26 cellular contexts compared by ENCODE assay signal in the genomic region with DNA sequence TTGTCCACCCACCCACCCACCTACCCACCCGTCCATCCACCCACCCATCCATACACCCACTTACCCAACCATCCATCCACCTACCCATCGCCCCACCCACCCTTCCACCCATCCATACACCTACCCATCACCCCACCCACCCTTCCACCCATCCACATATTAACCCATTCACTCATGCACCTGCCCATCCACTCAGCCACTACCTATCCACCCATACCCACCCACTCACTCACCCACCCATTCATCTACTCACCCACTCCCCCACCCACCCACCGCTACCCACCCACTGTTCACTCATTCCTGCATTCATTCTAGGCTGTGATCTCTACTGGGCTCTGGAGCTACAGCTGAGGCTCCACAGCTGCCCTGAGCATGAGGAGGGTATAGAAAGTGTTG.
"Had no signal": no experiment of that assay in that cellular context is flagged by ENCODE, and none has a peak within 500 bp of the region (broad histone marks: within the 10 kb centered on the region; RNA-seq: fewer than 3 reads in every experiment).

No MANE protein-coding gene starts in this region.

- H3K4me3 Mint-ChIP-seq: activated CD4-positive, alpha-beta memory T cell treated with anti-CD3 and anti-CD28 coated beads for 36 hours; activated CD4-positive, alpha-beta T cell treated with anti-CD3 and anti-CD28 coated beads for 36 hours; activated CD4-positive, alpha-beta T cell treated with anti-CD3 and anti-CD28 coated beads, Interleukin-2, amount 10 ng/mL, durations not matched to agents 24 days and 14 days; activated CD8-positive, alpha-beta T cell treated with anti-CD3 and anti-CD28 coated beads, Interleukin-2, amount 10 ng/mL, durations not matched to agents 7 days and 5 days; activated naive CD4-positive, alpha-beta T cell treated with anti-CD3 and anti-CD28 coated beads for 36 hours; activated naive CD4-positive, alpha-beta T cell treated with anti-CD3 and anti-CD28 coated beads, Interleukin-2, amount 50 U/mL, for 24 hours; activated naive CD8-positive, alpha-beta T cell treated with anti-CD3 and anti-CD28 coated beads for 36 hours; activated naive CD8-positive, alpha-beta T cell treated with anti-CD3 and anti-CD28 coated beads, Interleukin-2, amount 50 U/mL, for 24 hours; activated T-cell treated with anti-CD3 and anti-CD28 coated beads, Interleukin-2, amount 50 U/mL, for 4 hours; activated T-helper 17 cell treated with anti-CD3 and anti-CD28 coated beads, Interleukin-2, amount 50 U/mL, for 72 hours; dendritic cell treated with granulocyte-macrophage colony-stimulating factor and Interleukin-4, amounts not matched to agents 40 ng/mL and 50 ng/mL, for 4 days had no signal

- H3K27ac ChIP-seq: adrenal gland, body of pancreas, coronary artery, epithelial cell of prostate, gastroesophageal sphincter had no signal

- H3K27me3 ChIP-seq: adrenal gland, dorsolateral prefrontal cortex, gastroesophageal sphincter had no signal

- DNase-seq: activated CD4-positive, alpha-beta memory T cell treated with anti-CD3 and anti-CD28 coated beads for 36 hours; activated CD4-positive, alpha-beta T cell treated with anti-CD3 and anti-CD28 coated beads for 36 hours; activated CD4-positive, alpha-beta T cell treated with anti-CD3 and anti-CD28 coated beads, Interleukin-2, amount 10 ng/mL, durations not matched to agents 24 days and 14 days; activated CD4-positive, CD25-positive, alpha-beta regulatory T cell; activated CD4-positive, CD25-positive, alpha-beta regulatory T cell treated with anti-CD3 and anti-CD28 coated beads, Interleukin-2, amount 50 U/mL, for 72 hours; activated CD8-positive, alpha-beta T cell treated with anti-CD3 and anti-CD28 coated beads, Interleukin-2, amount 10 ng/mL, durations not matched to agents 7 days and 5 days; activated effector memory CD4-positive, alpha-beta T cell treated with Interleukin-2 at 50 U/mL for 16 hours; activated naive CD4-positive, alpha-beta T cell treated with anti-CD3 and anti-CD28 coated beads for 36 hours; activated naive CD8-positive, alpha-beta T cell treated with anti-CD3 and anti-CD28 coated beads for 36 hours; activated naive CD8-positive, alpha-beta T cell treated with anti-CD3 and anti-CD28 coated beads, Interleukin-2, amount 50 U/mL, for 24 hours; activated T-cell treated with anti-CD3 and anti-CD28 coated beads, Interleukin-2, amount 50 U/mL, for 4 hours; adrenal gland; body of pancreas; caudate nucleus; cerebellar nuclear complex; effector memory CD4-positive, alpha-beta T cell; esophagus squamous epithelium; foreskin melanocyte; T-helper 2 cell had no signal

- H3K4me1 Mint-ChIP-seq: activated T-helper 17 cell treated with anti-CD3 and anti-CD28 coated beads, Interleukin-2, amount 50 U/mL, for 72 hours had no signal

- H3K27ac Mint-ChIP-seq: activated CD4-positive, alpha-beta memory T cell treated with anti-CD3 and anti-CD28 coated beads for 36 hours; activated CD4-positive, alpha-beta T cell treated with anti-CD3 and anti-CD28 coated beads for 36 hours; activated CD4-positive, alpha-beta T cell treated with anti-CD3 and anti-CD28 coated beads, Interleukin-2, amount 10 ng/mL, durations not matched to agents 24 days and 14 days; activated CD8-positive, alpha-beta T cell treated with anti-CD3 and anti-CD28 coated beads, Interleukin-2, amount 10 ng/mL, durations not matched to agents 7 days and 5 days; activated naive CD4-positive, alpha-beta T cell treated with anti-CD3 and anti-CD28 coated beads for 36 hours; activated naive CD4-positive, alpha-beta T cell treated with anti-CD3 and anti-CD28 coated beads, Interleukin-2, amount 50 U/mL, for 24 hours; activated naive CD8-positive, alpha-beta T cell treated with anti-CD3 and anti-CD28 coated beads for 36 hours; activated naive CD8-positive, alpha-beta T cell treated with anti-CD3 and anti-CD28 coated beads, Interleukin-2, amount 50 U/mL, for 24 hours; activated T-helper 17 cell treated with anti-CD3 and anti-CD28 coated beads, Interleukin-2, amount 50 U/mL, for 72 hours; dendritic cell treated with granulocyte-macrophage colony-stimulating factor and Interleukin-4, amounts not matched to agents 40 ng/mL and 50 ng/mL, for 4 days had no signal

- H3K9me3 Mint-ChIP-seq: activated CD4-positive, alpha-beta memory T cell treated with anti-CD3 and anti-CD28 coated beads for 36 hours; activated CD4-positive, alpha-beta T cell treated with anti-CD3 and anti-CD28 coated beads, Interleukin-2, amount 10 ng/mL, durations not matched to agents 24 days and 14 days; activated naive CD4-positive, alpha-beta T cell treated with anti-CD3 and anti-CD28 coated beads for 36 hours; activated naive CD4-positive, alpha-beta T cell treated with anti-CD3 and anti-CD28 coated beads, Interleukin-2, amount 50 U/mL, for 24 hours; activated naive CD8-positive, alpha-beta T cell treated with anti-CD3 and anti-CD28 coated beads for 36 hours; activated naive CD8-positive, alpha-beta T cell treated with anti-CD3 and anti-CD28 coated beads, Interleukin-2, amount 50 U/mL, for 24 hours; activated T-cell treated with anti-CD3 and anti-CD28 coated beads, Interleukin-2, amount 50 U/mL, for 4 hours; activated T-helper 17 cell treated with anti-CD3 and anti-CD28 coated beads, Interleukin-2, amount 50 U/mL, for 72 hours; dendritic cell treated with granulocyte-macrophage colony-stimulating factor and Interleukin-4, amounts not matched to agents 40 ng/mL and 50 ng/mL, for 4 days had no signal

- H3K4me3 ChIP-seq: adrenal gland, body of pancreas, coronary artery, dorsolateral prefrontal cortex, esophagus squamous epithelium, gastroesophageal sphincter had no signal

- H3K9me3 ChIP-seq: adrenal gland, body of pancreas, esophagus squamous epithelium, gastroesophageal sphincter had no signal

- H3K36me3 ChIP-seq: adrenal gland, esophagus squamous epithelium had no signal

- H3K36me3 Mint-ChIP-seq: activated CD4-positive, alpha-beta memory T cell treated with anti-CD3 and anti-CD28 coated beads for 36 hours; activated naive CD4-positive, alpha-beta T cell treated with anti-CD3 and anti-CD28 coated beads, Interleukin-2, amount 50 U/mL, for 24 hours; activated naive CD8-positive, alpha-beta T cell treated with anti-CD3 and anti-CD28 coated beads for 36 hours had no signal

- ATAC-seq: activated CD4-positive, alpha-beta T cell treated with anti-CD3 and anti-CD28 coated beads for 36 hours; activated CD8-positive, alpha-beta T cell treated with anti-CD3 and anti-CD28 coated beads, Interleukin-2, amount 10 ng/mL, durations not matched to agents 7 days and 5 days; activated T-cell treated with anti-CD3 and anti-CD28 coated beads, Interleukin-2, amount 50 U/mL, for 4 hours; activated T-helper 17 cell treated with anti-CD3 and anti-CD28 coated beads, Interleukin-2, amount 50 U/mL, for 72 hours; body of pancreas; gastroesophageal sphincter had no signal
